ENCODE assay signal across 9 cellular contexts in the genomic region with DNA sequence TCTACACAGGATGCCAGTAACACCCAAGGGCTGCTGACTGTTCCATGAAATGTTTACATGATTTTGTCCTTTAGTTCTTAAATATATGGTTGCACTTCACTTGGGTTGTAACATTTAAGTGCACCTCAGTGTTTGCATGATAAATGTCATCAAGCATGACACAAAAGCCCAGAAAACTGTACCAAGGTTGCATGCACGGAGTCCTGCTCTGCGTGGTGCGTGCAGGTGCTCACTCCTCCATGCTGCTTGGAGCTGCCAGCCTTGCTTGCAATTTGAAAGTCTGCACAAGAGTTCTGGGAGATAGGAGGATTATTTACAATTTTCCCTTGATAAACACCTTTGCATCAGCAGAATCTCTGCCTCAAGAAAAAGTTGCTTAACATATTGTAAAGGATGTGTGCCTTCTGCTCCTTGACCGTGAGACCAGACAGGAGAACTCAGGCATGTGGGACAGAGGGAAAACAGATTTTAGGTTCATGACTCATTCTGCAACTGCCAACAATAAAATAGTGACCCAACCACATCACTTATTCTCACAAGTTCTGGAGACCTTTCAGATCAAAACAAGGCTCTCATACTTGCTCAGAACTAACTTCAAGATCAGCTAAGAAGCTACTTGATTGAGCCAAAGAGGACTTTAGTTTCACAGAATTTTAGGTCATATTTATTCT. TPM values are rescaled to one million over a fixed set of nuclear protein-coding genes. Genes with fewer than 3 reads are reported as not detected.
A peak's percentile ranks its signal among the peaks of the same experiment; 100 is the strongest.
DNase-seq lines count a peak whose midpoint lies in the region; ATAC-seq and TF ChIP-seq lines count a peak whose summit lies in the region.
"Had no signal": no experiment of that assay in that cellular context is flagged by ENCODE, and none has a peak within 500 bp of the region (broad histone marks: within the 10 kb centered on the region; RNA-seq: fewer than 3 reads in every experiment).

No MANE protein-coding gene starts in this region.

- H3K36me3 ChIP-seq in KMS-11 (ENCODE audit: insufficient read depth) (no peaks in the 10 kb centered on the region), mammary epithelial cell (ENCODE audit: insufficient read depth, low read length) (no peaks in the 10 kb centered on the region), thoracic aorta (no peaks in the 10 kb centered on the region), esophagus squamous epithelium (no peaks in the 10 kb centered on the region)

- CTCF ChIA-PET in mammary epithelial cell (lab: Charles Lee; ENCODE audit: low non-redundant PET), result no interaction called here

- no peaks in the 10 kb centered on the region for H3K9me3 ChIP-seq in mammary epithelial cell (replicated peaks; ENCODE audit: insufficient read depth, low read length)
- no peaks in the 10 kb centered on the region for H3K9me3 ChIP-seq in thoracic aorta
- H3K9me3 ChIP-seq in esophagus squamous epithelium, result no peaks in the 10 kb centered on the region

- intact Hi-C loops in mammary epithelial cell (cut with micrococcal nuclease) (no loop called here), esophagus squamous epithelium (cut with DNase I) (loop anchor here (5.0 kb wide), 1 partner anchor 139 kb away; no protein-coding TSS in a partner anchor)

- H3K4me3 ChIP-seq in KMS-11 (IDR thresholded peaks at IDR 0.05; ENCODE audit: insufficient read depth, low read depth, low read length) (peak overlapping the region; percentile 18), mammary epithelial cell (replicated peaks in 1 of 3; ENCODE audit: insufficient read depth in 1 of 3, low read depth in 2 of 3, low read length in 3 of 3) (no peak overlapping the region), thoracic aorta (no peak overlapping the region), esophagus squamous epithelium (no peak overlapping the region)

- H3K9ac ChIP-seq in KMS-11 (no peak overlapping the region), mammary epithelial cell (ENCODE audit: insufficient read depth, low read length) (no peak overlapping the region)

- H3K79me2 ChIP-seq in KMS-11 (ENCODE audit: insufficient read depth, low read depth) (no peaks in the 10 kb centered on the region), mammary epithelial cell (ENCODE audit: insufficient read depth, low read length) (no peaks in the 10 kb centered on the region)

- H3K27me3 ChIP-seq in KMS-11 (ENCODE audit: insufficient read depth, low read depth) (no peaks in the 10 kb centered on the region), mammary epithelial cell (ENCODE audit: insufficient read depth, low read length) (no peaks in the 10 kb centered on the region), thoracic aorta (replicated peaks; ENCODE audit: insufficient read depth) (no peaks in the 10 kb centered on the region), esophagus squamous epithelium (no peaks in the 10 kb centered on the region)

- peak; percentile 77 for ATAC-seq in GM21360 (IDR thresholded peaks at IDR 0.05; ENCODE audit: unreplicated experiment)
- no peak for ATAC-seq in thoracic aorta (ENCODE audit: insufficient number of reproducible peaks, low FRiP score, low read depth)
- ATAC-seq in GM18867 (IDR thresholded peaks at IDR 0.05; ENCODE audit: unreplicated experiment), result no peak

- no TSS peak for BruUV-seq in mammary epithelial cell (replicated peaks; lab: Mats Ljungman, UMichigan)

- DNase-seq in mammary epithelial cell, result peak; percentile 64
- DNase-seq in thoracic aorta (ENCODE audit: low spot score), result no peak
- no peak for DNase-seq in esophagus squamous epithelium (lab: John Stamatoyannopoulos, UW)
- DNase-seq in activated CD8-positive, alpha-beta memory T cell treated with anti-CD3 and anti-CD28 coated beads for 24 hours, result no peak
- DNase-seq: activated T-cell treated with anti-CD3 and anti-CD28 coated beads, Interleukin-2, amount 50 U/mL, for 24 hours; NCI-H2171 treated with DMSO at 0.1 percent for 48 hours had no signal

- H3K4me1 ChIP-seq in KMS-11 (ENCODE audit: low read depth, poor library complexity, severe bottlenecking), result peaks cover 29% of the 10 kb centered on the region
- peaks cover 9% of the 10 kb centered on the region for H3K4me1 ChIP-seq in mammary epithelial cell (ENCODE audit: insufficient read depth, low read length)
- peaks cover 3 to 25% of the 10 kb centered on the region in 2 donors for H3K4me1 ChIP-seq in thoracic aorta (ENCODE audit: control insufficient read depth in 1 of 2, low read depth in 2 of 2)
- peaks cover 0 to 3% (median 0%) of the 10 kb centered on the region in 3 donors for H3K4me1 ChIP-seq in esophagus squamous epithelium

- H4K20me1 ChIP-seq in KMS-11 (ENCODE audit: insufficient read depth) (no peaks in the 10 kb centered on the region), mammary epithelial cell (ENCODE audit: insufficient read depth, low read length) (no peaks in the 10 kb centered on the region)

- in situ Hi-C loops in mammary epithelial cell (cut with MboI; ENCODE audit: low sequenced_read_pairs in 2 of 2), result loop anchor here (5.0 to 25.0 kb wide), 2 partner anchors 144 to 239 kb away; no protein-coding TSS in a partner anchor

- WGBS in mammary epithelial cell (ENCODE audit: low coverage, missing lambda C conversion rate), result 81% methylated on average over 4 of the region's 4 CpGs
- 29 to 82% methylated on average over 1 to 4 of the region's 4 CpGs for WGBS in esophagus squamous epithelium, 2 donors

- H3K27ac ChIP-seq in KMS-11 (peak overlapping the region; percentile 37; the same call in 1 of the 2 replicates), mammary epithelial cell (ENCODE audit: insufficient read depth, low read depth, low read length) (no peak overlapping the region), thoracic aorta (peak overlapping the region; percentile 21 to 59), esophagus squamous epithelium (peak overlapping the region in 2 of 4 donors; percentile 10 to 45)

- dilution Hi-C loops in mammary epithelial cell (cut with HindIII; ENCODE audit: low sequenced_read_pairs), result loop anchor here (25.0 kb wide), 1 partner anchor 239 kb away; no protein-coding TSS in a partner anchor

- H3K4me2 ChIP-seq in KMS-11, result peak overlapping the region; percentile 73
- no peak overlapping the region for H3K4me2 ChIP-seq in mammary epithelial cell (ENCODE audit: insufficient read depth, low read depth, low read length)

- H2AFZ ChIP-seq in KMS-11 (ENCODE audit: low read depth) (no peak overlapping the region), mammary epithelial cell (ENCODE audit: low read depth, low read length) (no peak overlapping the region)

- no peak for TF ChIP-seq CTCF in KMS-11 (conservative IDR thresholded peaks at IDR 0.05; ENCODE audit: low read depth, low read length)
- no peak for TF ChIP-seq CTCF in mammary epithelial cell (conservative IDR thresholded peaks at IDR 0.05 in 1 of 2, IDR thresholded peaks at IDR 0.05 in 1 of 2; ENCODE audit: extremely low read depth in 1 of 2, insufficient read depth in 1 of 2, low read depth in 1 of 2, low read length in 2 of 2)
- no peak for TF ChIP-seq CTCF in thoracic aorta (IDR thresholded peaks at IDR 0.05)
- TF ChIP-seq CTCF in esophagus squamous epithelium (IDR thresholded peaks at IDR 0.05), result no peak

- no peak for TF ChIP-seq POLR2A in esophagus squamous epithelium (IDR thresholded peaks at IDR 0.05)

RNA-seq across cellular contexts. Expression of a gene that starts 49.0 kb away (rescaled TPM):
- total RNA-seq in mammary epithelial cell (1 to 10 TPM; 4.5 to 5.6 TPM), thoracic aorta (under 1 TPM; 0.54 to 0.78 TPM), esophagus squamous epithelium (1 to 10 TPM in 3 of 4 donors, under 1 TPM in 1; 0.53 to 3.6 (median 1.5) TPM)
- 2.4 TPM for polyA plus RNA-seq in mammary epithelial cell
- polyA minus RNA-seq in mammary epithelial cell, result 6.3 TPM
